ENCODE assay signal across 10 cellular contexts in genomic region chr13:98664047-98664446, GRCh38.
DNase-seq lines count a peak whose midpoint lies in the region; ATAC-seq, FAIRE-seq and TF ChIP-seq lines count a peak whose summit lies in the region.
"Had no signal": no experiment of that assay in that cellular context is flagged by ENCODE, and none has a peak within 500 bp of the region (broad histone marks: within the 10 kb centered on the region; RNA-seq: fewer than 3 reads in every experiment).

No MANE protein-coding gene starts in this region.

- H3K79me2 ChIP-seq in mesendoderm (ENCODE audit: control insufficient read depth, insufficient read depth, low read length): no peaks in the 10 kb centered on the region

- no peak overlapping the region for H2BK5ac ChIP-seq in mesendoderm (ENCODE audit: low read length)

- H3K27me3 ChIP-seq in MG63 (no peaks in the 10 kb centered on the region), mesendoderm (ENCODE audit: insufficient read depth, low read length, poor library complexity) (no peaks in the 10 kb centered on the region)

- no peak for DNase-seq in A549 (ENCODE audit: low read depth in 1 of 2, low spot score in 1 of 2)
- peak; percentile 82 for DNase-seq in MG63
- DNase-seq in activated naive CD4-positive, alpha-beta T cell treated with anti-CD3 and anti-CD28 coated beads for 36 hours: peak; percentile 85
- peak; percentile 24 for DNase-seq in mesendoderm
- no peak for DNase-seq in GF-D8 (lab: John Stamatoyannopoulos, UW)
- no peak for DNase-seq in central memory CD4-positive, alpha-beta T cell
- DNase-seq: psoas muscle had no signal

- no peak overlapping the region for H2BK15ac ChIP-seq in mesendoderm (replicated peaks; ENCODE audit: low read depth)

- H3K56ac ChIP-seq in mesendoderm (ENCODE audit: low read length): no peak overlapping the region

- no peak overlapping the region for H2BK120ac ChIP-seq in mesendoderm (ENCODE audit: low read depth, low read length)

- POLR2A ChIA-PET in A549 (lab: Yijun Ruan, JAX): no interaction called here

- intact Hi-C loops in activated naive CD4-positive, alpha-beta T cell treated with anti-CD3 and anti-CD28 coated beads for 36 hours (cut with micrococcal nuclease): loop anchor here (1.0 to 5.0 kb wide), 6 partner anchors 11 to 687 kb away; no protein-coding TSS in a partner anchor

- peak overlapping the region; percentile 44 for H3K27ac Mint-ChIP-seq in activated naive CD4-positive, alpha-beta T cell treated with anti-CD3 and anti-CD28 coated beads for 36 hours

- H3K4me2 ChIP-seq in A549: 0 out of 3 replicates have a peak overlapping the region, but pooled peaks have one; percentile 16
- H3K4me2 ChIP-seq in mesendoderm (ENCODE audit: low read length): no peak overlapping the region

- CTCF ChIA-PET in A549 (lab: Yijun Ruan, JAX): interaction anchor here (2.1 kb wide), 1 partner anchor 219 kb away, joined by 9 read pairs; no protein-coding TSS in a partner anchor
- CTCF ChIA-PET in activated naive CD4-positive, alpha-beta T cell treated with anti-CD3 and anti-CD28 coated beads for 36 hours (lab: Charles Lee): interaction anchor here (2.2 kb wide), 1 partner anchor 219 kb away, joined by 24 read pairs; no protein-coding TSS in a partner anchor

- peaks cover 21% of the 10 kb centered on the region for H3K4me1 ChIP-seq in A549
- no peaks in the 10 kb centered on the region for H3K4me1 ChIP-seq in mesendoderm (ENCODE audit: control insufficient read depth, low read depth, low read length)
- H3K4me1 ChIP-seq: psoas muscle had no signal

- no peaks in the 10 kb centered on the region for H3K79me1 ChIP-seq in mesendoderm (ENCODE audit: low read length)

- no peak overlapping the region for H3K18ac ChIP-seq in mesendoderm (ENCODE audit: low read length)

- no peak overlapping the region for H3K4ac ChIP-seq in mesendoderm (ENCODE audit: low read depth, low read length)

- FAIRE-seq in A549 (lab: Jason Lieb, UNC): no peak
- FAIRE-seq: D721Med had no signal

- no peaks in the 10 kb centered on the region for H3K27me3 Mint-ChIP-seq in activated naive CD4-positive, alpha-beta T cell treated with anti-CD3 and anti-CD28 coated beads for 36 hours (ENCODE audit: low read depth)

- H2AK5ac ChIP-seq in mesendoderm (ENCODE audit: low read length): no peak overlapping the region

- no peak for TF ChIP-seq RAD21 in A549 (conservative IDR thresholded peaks at IDR 0.05 in 1 of 2, IDR thresholded peaks at IDR 0.05 in 1 of 2)

- H3K4me3 Mint-ChIP-seq in activated naive CD4-positive, alpha-beta T cell treated with anti-CD3 and anti-CD28 coated beads for 36 hours: no peak overlapping the region

- H3K9ac ChIP-seq in mesendoderm (ENCODE audit: low read length): no peak overlapping the region

- TF ChIP-seq CTCF in A549 (IDR thresholded peaks at IDR 0.05): no peak

- ATAC-seq in A549: no peak; a peak in 1 of 6 replicates
- no peak for ATAC-seq in HG02623 (IDR thresholded peaks at IDR 0.05; ENCODE audit: unreplicated experiment)
- no peak for ATAC-seq in GM19397 (IDR thresholded peaks at IDR 0.05; ENCODE audit: unreplicated experiment)

- 42% methylated on average over 10 of the region's 11 CpGs for WGBS in A549 (ENCODE audit: missing lambda C conversion rate)
- no CpG with 5 or more reads among the region's 11 CpGs for WGBS in mesendoderm (ENCODE audit: extremely low coverage, insufficient coverage, low lambda C conversion rate)

- H3K9me3 ChIP-seq in A549 (no peaks in the 10 kb centered on the region), MG63 (no peaks in the 10 kb centered on the region)
- H3K9me3 ChIP-seq: psoas muscle had no signal

- H4K8ac ChIP-seq in mesendoderm (ENCODE audit: low read depth, low read length): no peak overlapping the region

- H3K36me3 ChIP-seq in MG63: no peaks in the 10 kb centered on the region
- no peaks in the 10 kb centered on the region for H3K36me3 ChIP-seq in mesendoderm (ENCODE audit: control insufficient read depth, insufficient read depth, low read length)

- H3K27ac ChIP-seq in A549 (no peak overlapping the region; a peak in 1 of 6 replicates), mesendoderm (ENCODE audit: low read depth, low read length) (no peak overlapping the region)
- H3K27ac ChIP-seq: psoas muscle had no signal

- H3K4me3 ChIP-seq in A549 (no peak overlapping the region), MG63 (no peak overlapping the region), mesendoderm (ENCODE audit: low read length) (no peak overlapping the region)
- H3K4me3 ChIP-seq: psoas muscle had no signal

- no peaks in the 10 kb centered on the region for H3K36me3 Mint-ChIP-seq in activated naive CD4-positive, alpha-beta T cell treated with anti-CD3 and anti-CD28 coated beads for 36 hours (ENCODE audit: low read depth)

- H3K9me3 Mint-ChIP-seq in activated naive CD4-positive, alpha-beta T cell treated with anti-CD3 and anti-CD28 coated beads for 36 hours: no peaks in the 10 kb centered on the region

- H3K4me1 Mint-ChIP-seq in activated naive CD4-positive, alpha-beta T cell treated with anti-CD3 and anti-CD28 coated beads for 36 hours (ENCODE audit: low read depth): peaks cover 19% of the 10 kb centered on the region

- H3K23ac ChIP-seq in mesendoderm (ENCODE audit: low read length): no peak overlapping the region

- no peak overlapping the region for H4K5ac ChIP-seq in mesendoderm (ENCODE audit: low read length)

- TF ChIP-seq EP300 in A549 (IDR thresholded peaks at IDR 0.05): no peak

- TF ChIP-seq POLR2A in A549 (IDR thresholded peaks at IDR 0.05; ENCODE audit: low read length): no peak

TF ChIP-seq in A549, 52 proteins besides CTCF, POLR2A, EP300 and RAD21:
- TF ChIP-seq CHD2 (IDR thresholded peaks at IDR 0.05; ENCODE audit: low read length, partially characterized antibody) (no peak), CBX2 (IDR thresholded peaks at IDR 0.05; ENCODE audit: borderline replicate concordance, low read depth) (no peak)
TF ChIP-seq in A549: peak in this region for 0.

Comparison
In these comparisons a context has a peak if more than half of its experiments do, and no peak if none do; other contexts are left out.
1. DNase-seq: peak in MG63 (single experiment), activated naive CD4-positive, alpha-beta T cell treated with anti-CD3 and anti-CD28 coated beads for 36 hours (single experiment) and mesendoderm (single experiment); none in A549 (0 of 2), GF-D8 (single experiment) and central memory CD4-positive, alpha-beta T cell (single experiment).